22 cellular contexts compared by ENCODE assay signal in the genomic region with DNA sequence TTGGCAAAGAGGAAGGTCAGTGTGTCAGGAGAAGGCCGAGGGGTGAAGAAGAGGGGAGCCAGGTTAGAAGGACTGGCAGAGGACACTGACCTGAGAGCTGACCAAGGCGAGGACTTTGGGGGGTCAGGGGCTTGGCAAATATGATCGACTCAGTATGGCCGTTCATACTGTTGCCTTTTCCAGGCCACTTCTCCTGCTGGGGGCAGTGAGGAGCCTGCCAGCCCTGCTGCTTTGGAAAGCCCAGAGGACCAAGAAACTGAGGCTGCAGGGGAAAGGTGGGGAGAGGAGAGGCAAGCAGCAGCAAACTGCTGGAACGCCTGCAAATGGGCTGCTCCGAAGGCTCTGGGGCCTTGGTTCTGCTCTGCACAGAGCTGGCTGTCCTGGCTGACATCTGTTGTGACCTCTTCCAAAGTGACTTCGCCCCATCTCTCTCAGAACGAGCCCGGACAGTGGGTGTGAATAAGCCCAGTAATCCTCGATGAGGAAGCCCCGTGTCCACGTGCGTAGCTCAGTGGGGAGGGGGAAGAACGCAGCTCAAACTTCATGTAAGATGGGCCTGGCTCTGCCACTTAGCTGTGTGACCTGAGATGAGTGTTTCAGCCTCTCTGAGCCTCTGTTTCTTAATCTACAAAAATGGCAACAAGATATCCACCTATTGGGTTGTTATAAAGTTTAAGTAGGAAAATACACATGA.
"Had no signal": no experiment of that assay in that cellular context is flagged by ENCODE, and none has a peak within 500 bp of the region (broad histone marks: within the 10 kb centered on the region; RNA-seq: fewer than 3 reads in every experiment).

No MANE protein-coding gene starts in this region.

- H3K27me3 Mint-ChIP-seq: memory B cell had no signal

- DNase-seq: effector CD8-positive, alpha-beta T cell; gastrocnemius medialis; heart right ventricle; hypothalamus; left lung; lower lobe of right lung; natural killer cell; psoas muscle; retina; spleen; stimulated activated CD4-positive, alpha-beta T cell treated with anti-CD3 and anti-CD28 coated beads, Interleukin-15, amount 100 ng/mL, for 24 hours; stimulated activated CD4-positive, alpha-beta T cell treated with anti-CD3 and anti-CD28 coated beads, Interleukin-1b, Interleukin-23, amount 100 ng/mL, for 48 hours; stimulated activated CD4-positive, alpha-beta T cell treated with anti-CD3 and anti-CD28 coated beads, Interleukin-4, amount 100 ng/mL, for 24 hours; upper lobe of right lung had no signal

- H3K9me3 ChIP-seq: esophagus muscularis mucosa, gastrocnemius medialis, heart right ventricle, left lung, lower lobe of right lung, psoas muscle, spleen, tibial nerve, upper lobe of right lung, vagina had no signal

- H3K4me1 Mint-ChIP-seq: memory B cell; mesothelial cell of epicardium; natural killer cell; stimulated activated memory B cell treated with anti-CD40 and anti-IgM and Interleukin-4, amounts not matched to agents 10 μg/mL and 1 μg/mL and 100 μg/mL, for 72 hours had no signal

- H3K4me3 ChIP-seq: esophagus muscularis mucosa, gastrocnemius medialis, heart right ventricle, left lung, lower lobe of right lung, psoas muscle, spleen, tibial nerve, upper lobe of right lung, vagina had no signal

- H3K36me3 Mint-ChIP-seq: mesothelial cell of epicardium; natural killer cell; stimulated activated memory B cell treated with anti-CD40 and anti-IgM and Interleukin-4, amounts not matched to agents 10 μg/mL and 1 μg/mL and 100 μg/mL, for 72 hours had no signal

- ATAC-seq: gastrocnemius medialis; heart right ventricle; left lung; lower lobe of right lung; natural killer cell; psoas muscle; sciatic nerve; stimulated activated memory B cell treated with anti-CD40 and anti-IgM and Interleukin-4, amounts not matched to agents 10 μg/mL and 1 μg/mL and 100 μg/mL, for 72 hours; upper lobe of right lung had no signal

- H3K27me3 ChIP-seq: gastrocnemius medialis, left lung, tibial nerve, upper lobe of right lung, vagina had no signal

- H3K4me1 ChIP-seq: esophagus muscularis mucosa, gastrocnemius medialis, left lung, lower lobe of right lung, psoas muscle, spleen, tibial nerve, upper lobe of right lung, vagina had no signal

- H3K27ac Mint-ChIP-seq: memory B cell; mesothelial cell of epicardium; natural killer cell; stimulated activated memory B cell treated with anti-CD40 and anti-IgM and Interleukin-4, amounts not matched to agents 10 μg/mL and 1 μg/mL and 100 μg/mL, for 72 hours; stimulated activated naive CD8-positive, alpha-beta T cell treated with anti-CD3 and anti-CD28 coated beads, Interleukin-15, Interleukin-2, amounts not matched to agents 100 ng/mL and 50 ng/mL, for 24 hours had no signal

- H3K9me3 Mint-ChIP-seq: mesothelial cell of epicardium; natural killer cell; stimulated activated naive CD8-positive, alpha-beta T cell treated with anti-CD3 and anti-CD28 coated beads, Interleukin-15, Interleukin-2, amounts not matched to agents 100 ng/mL and 50 ng/mL, for 24 hours had no signal

- H3K4me3 Mint-ChIP-seq: memory B cell; mesothelial cell of epicardium; natural killer cell; stimulated activated memory B cell treated with anti-CD40 and anti-IgM and Interleukin-4, amounts not matched to agents 10 μg/mL and 1 μg/mL and 100 μg/mL, for 72 hours; stimulated activated naive CD8-positive, alpha-beta T cell treated with anti-CD3 and anti-CD28 coated beads, Interleukin-15, Interleukin-2, amounts not matched to agents 100 ng/mL and 50 ng/mL, for 24 hours had no signal

- H3K36me3 ChIP-seq: esophagus muscularis mucosa, gastrocnemius medialis, heart right ventricle, left lung, lower lobe of right lung, spleen, tibial nerve, upper lobe of right lung, vagina had no signal

- H3K27ac ChIP-seq: esophagus muscularis mucosa, gastrocnemius medialis, heart right ventricle, left lung, lower lobe of right lung, psoas muscle, spleen, tibial nerve, upper lobe of right lung, vagina had no signal
